Comparison of ENCODE assay signal across 10 cellular contexts in genomic region chr20:20360464-20360863, GRCh38. TPM values are rescaled to one million over a fixed set of nuclear protein-coding genes. Genes with fewer than 3 reads are reported as not detected.
A peak's percentile ranks its signal among the peaks of the same experiment; 100 is the strongest.
DNase-seq lines count a peak whose midpoint lies in the region; ATAC-seq and TF ChIP-seq lines count a peak whose summit lies in the region.
"Had no signal": no experiment of that assay in that cellular context is flagged by ENCODE, and none has a peak within 500 bp of the region (broad histone marks: within the 10 kb centered on the region; RNA-seq: fewer than 3 reads in every experiment).

No MANE protein-coding gene starts in this region.

- peaks cover 26 to 37% of the 10 kb centered on the region in 2 donors for H3K4me1 Mint-ChIP-seq in natural killer cell treated with Interleukin-12 subunit alpha and Interleukin-12 subunit beta and Interleukin-15 and Interleukin-18, amount 100 ng/mL, for 72 hours (ENCODE audit: low read depth in 2 of 2)

- H3K36me3 Mint-ChIP-seq in natural killer cell treated with Interleukin-12 subunit alpha and Interleukin-12 subunit beta and Interleukin-15 and Interleukin-18, amount 100 ng/mL, for 72 hours, result no peaks in the 10 kb centered on the region

- H3K4me3 ChIP-seq in WERI-Rb-1 (ENCODE audit: low read depth, low read length), result no peak overlapping the region
- no peak overlapping the region for H3K4me3 ChIP-seq in esophagus squamous epithelium
- H3K4me3 ChIP-seq: BLaER1 treated with 17β-estradiol and CSF1 and Interleukin-3, amounts not matched to agents 10 nM and 100 nM had no signal

- no peaks in the 10 kb centered on the region for H3K36me3 ChIP-seq in WERI-Rb-1
- H3K36me3 ChIP-seq in esophagus squamous epithelium, result no peaks in the 10 kb centered on the region
- H3K36me3 ChIP-seq: BLaER1 treated with 17β-estradiol and CSF1 and Interleukin-3, amounts not matched to agents 10 nM and 100 nM had no signal

- peaks cover 13 to 33% (median 19%) of the 10 kb centered on the region in 3 donors for H3K4me1 ChIP-seq in esophagus squamous epithelium

- peak; percentile 58 for ATAC-seq in HG02571 (IDR thresholded peaks at IDR 0.05; ENCODE audit: unreplicated experiment)
- peak; percentile 69 to 78 for ATAC-seq in natural killer cell treated with Interleukin-12 subunit alpha and Interleukin-12 subunit beta and Interleukin-15 and Interleukin-18, amount 100 ng/mL, for 72 hours
- ATAC-seq in HG03565 (IDR thresholded peaks at IDR 0.05; ENCODE audit: unreplicated experiment), result no peak

- H3K9me3 ChIP-seq in WERI-Rb-1 (ENCODE audit: severe bottlenecking) (peaks cover 7% of the 10 kb centered on the region), esophagus squamous epithelium (no peaks in the 10 kb centered on the region)

- peak; percentile 74 for TF ChIP-seq CTCF in WERI-Rb-1 (IDR thresholded peaks at IDR 0.05; ENCODE audit: low read depth, low read length)
- peak; percentile 43 to 81 (median 68) for TF ChIP-seq CTCF in esophagus squamous epithelium (IDR thresholded peaks at IDR 0.05)

- no peaks in the 10 kb centered on the region for H3K27me3 ChIP-seq in WERI-Rb-1 (ENCODE audit: insufficient read depth, low read depth, severe bottlenecking)
- H3K27me3 ChIP-seq in esophagus squamous epithelium, result peaks cover 17 to 74% (median 21%) of the 10 kb centered on the region in 4 donors

- DNase-seq in NCI-H2107 treated with DMSO at 0.1 percent for 48 hours (lab: John Stamatoyannopoulos, UW; ENCODE audit: unreplicated experiment), result peak; percentile 62
- no peak for DNase-seq in NCI-H2107 (lab: John Stamatoyannopoulos, UW)
- DNase-seq in NCI-H2171 (lab: John Stamatoyannopoulos, UW), result peak; percentile 26
- DNase-seq in WERI-Rb-1, result peak; percentile 61
- no peak for DNase-seq in esophagus squamous epithelium (lab: John Stamatoyannopoulos, UW)
- DNase-seq in natural killer cell treated with Interleukin-12 subunit alpha and Interleukin-12 subunit beta and Interleukin-15 and Interleukin-18, amount 100 ng/mL, for 72 hours (ENCODE audit: low spot score), result no peak

- WGBS in esophagus squamous epithelium, 2 donors, result 1 to 3% methylated on average over 6 of the region's 6 CpGs

- TF ChIP-seq POLR2A in esophagus squamous epithelium (IDR thresholded peaks at IDR 0.05), result no peak

- intact Hi-C loops in esophagus squamous epithelium (cut with DNase I), result loop anchor here (10.0 kb wide), 1 partner anchor 204 kb away; no protein-coding TSS in a partner anchor

- H3K27me3 Mint-ChIP-seq in natural killer cell treated with Interleukin-12 subunit alpha and Interleukin-12 subunit beta and Interleukin-15 and Interleukin-18, amount 100 ng/mL, for 72 hours, result peaks cover 29 to 33% of the 10 kb centered on the region in 2 donors

- H3K27ac Mint-ChIP-seq in natural killer cell treated with Interleukin-12 subunit alpha and Interleukin-12 subunit beta and Interleukin-15 and Interleukin-18, amount 100 ng/mL, for 72 hours, result no peak overlapping the region
- H3K27ac Mint-ChIP-seq: dendritic cell treated with granulocyte-macrophage colony-stimulating factor and Interleukin-4, amounts not matched to agents 40 ng/mL and 50 ng/mL, for 4 days had no signal

- H3K27ac ChIP-seq in WERI-Rb-1 (no peak overlapping the region), esophagus squamous epithelium (no peak overlapping the region)
- H3K27ac ChIP-seq: BLaER1 treated with 17β-estradiol and CSF1 and Interleukin-3, amounts not matched to agents 10 nM and 100 nM had no signal

- H3K9me3 Mint-ChIP-seq in natural killer cell treated with Interleukin-12 subunit alpha and Interleukin-12 subunit beta and Interleukin-15 and Interleukin-18, amount 100 ng/mL, for 72 hours, result no peaks in the 10 kb centered on the region
- H3K9me3 Mint-ChIP-seq: dendritic cell treated with granulocyte-macrophage colony-stimulating factor and Interleukin-4, amounts not matched to agents 40 ng/mL and 50 ng/mL, for 4 days had no signal

- H3K4me3 Mint-ChIP-seq in natural killer cell treated with Interleukin-12 subunit alpha and Interleukin-12 subunit beta and Interleukin-15 and Interleukin-18, amount 100 ng/mL, for 72 hours, result peak overlapping the region; percentile 64
- H3K4me3 Mint-ChIP-seq: dendritic cell treated with granulocyte-macrophage colony-stimulating factor and Interleukin-4, amounts not matched to agents 40 ng/mL and 50 ng/mL, for 4 days had no signal

RNA-seq across cellular contexts. Expression of gene INSM1, which starts 7.4 kb away (rescaled TPM):
- not detected for total RNA-seq in esophagus squamous epithelium
- total RNA-seq in natural killer cell treated with Interleukin-12 subunit alpha and Interleukin-12 subunit beta and Interleukin-15 and Interleukin-18, amount 100 ng/mL, for 72 hours, result not detected

Comparison
In these comparisons a context has a peak if more than half of its experiments do, and no peak if none do; other contexts are left out.
1. DNase-seq: peak in NCI-H2107 treated with DMSO at 0.1 percent for 48 hours (single experiment), NCI-H2171 (single experiment) and WERI-Rb-1 (single experiment); none in NCI-H2107 (single experiment), esophagus squamous epithelium (single experiment) and natural killer cell treated with Interleukin-12 subunit alpha and Interleukin-12 subunit beta and Interleukin-15 and Interleukin-18, amount 100 ng/mL, for 72 hours (single experiment).